ENCODE assay signal across 1 cellular context in the genomic region with DNA sequence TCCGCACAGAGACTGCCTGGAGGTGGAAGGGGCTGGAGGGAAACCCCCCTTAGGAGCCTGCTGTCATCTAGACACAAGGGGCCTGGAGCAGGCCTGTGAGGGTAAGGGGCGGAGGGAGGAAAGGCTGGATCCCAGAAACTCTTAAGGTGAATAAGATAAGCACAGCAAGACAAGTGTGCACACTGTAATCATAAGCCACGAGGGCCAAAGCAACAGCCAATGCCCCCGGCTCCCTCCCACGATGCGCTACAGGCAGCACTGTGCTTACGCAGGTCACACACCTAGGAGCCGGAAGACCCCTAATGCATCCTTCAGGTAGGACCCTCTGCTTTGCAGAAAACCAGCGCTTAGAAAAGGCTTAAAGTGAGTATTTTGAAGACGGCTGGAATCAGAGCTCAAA.
TF ChIP-seq lines count a peak whose summit lies in the region.

No MANE protein-coding gene starts in this region.

TF ChIP-seq in HepG2, 621 proteins besides CTCF, POLR2A, EP300 and RAD21 (continued from another document):
- TF ChIP-seq, protein P1, sequence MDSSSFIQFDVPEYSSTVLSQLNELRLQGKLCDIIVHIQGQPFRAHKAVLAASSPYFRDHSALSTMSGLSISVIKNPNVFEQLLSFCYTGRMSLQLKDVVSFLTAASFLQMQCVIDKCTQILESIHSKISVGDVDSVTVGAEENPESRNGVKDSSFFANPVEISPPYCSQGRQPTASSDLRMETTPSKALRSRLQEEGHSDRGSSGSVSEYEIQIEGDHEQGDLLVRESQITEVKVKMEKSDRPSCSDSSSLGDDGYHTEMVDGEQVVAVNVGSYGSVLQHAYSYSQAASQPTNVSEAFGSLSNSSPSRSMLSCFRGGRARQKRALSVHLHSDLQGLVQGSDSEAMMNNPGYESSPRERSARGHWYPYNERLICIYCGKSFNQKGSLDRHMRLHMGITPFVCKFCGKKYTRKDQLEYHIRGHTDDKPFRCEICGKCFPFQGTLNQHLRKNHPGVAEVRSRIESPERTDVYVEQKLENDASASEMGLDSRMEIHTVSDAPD (CRISPR knock-in tag; IDR thresholded peaks at IDR 0.05): 0 out of 2 replicates have a peak, but pooled peaks have one; percentile 6
- no peak for TF ChIP-seq HOXA5 (CRISPR knock-in tag; IDR thresholded peaks at IDR 0.05)
- no peak for TF ChIP-seq FOXK2 (IDR thresholded peaks at IDR 0.05)
- TF ChIP-seq, protein P2, sequence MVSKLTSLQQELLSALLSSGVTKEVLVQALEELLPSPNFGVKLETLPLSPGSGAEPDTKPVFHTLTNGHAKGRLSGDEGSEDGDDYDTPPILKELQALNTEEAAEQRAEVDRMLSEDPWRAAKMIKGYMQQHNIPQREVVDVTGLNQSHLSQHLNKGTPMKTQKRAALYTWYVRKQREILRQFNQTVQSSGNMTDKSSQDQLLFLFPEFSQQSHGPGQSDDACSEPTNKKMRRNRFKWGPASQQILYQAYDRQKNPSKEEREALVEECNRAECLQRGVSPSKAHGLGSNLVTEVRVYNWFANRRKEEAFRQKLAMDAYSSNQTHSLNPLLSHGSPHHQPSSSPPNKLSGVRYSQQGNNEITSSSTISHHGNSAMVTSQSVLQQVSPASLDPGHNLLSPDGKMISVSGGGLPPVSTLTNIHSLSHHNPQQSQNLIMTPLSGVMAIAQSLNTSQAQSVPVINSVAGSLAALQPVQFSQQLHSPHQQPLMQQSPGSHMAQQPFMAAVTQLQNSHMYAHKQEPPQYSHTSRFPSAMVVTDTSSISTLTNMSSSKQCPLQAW (CRISPR knock-in tag; IDR thresholded peaks at IDR 0.05): 0 out of 2 replicates have a peak, but pooled peaks have one; percentile 19
- TF ChIP-seq ZNF331 (CRISPR knock-in tag; IDR thresholded peaks at IDR 0.05): no peak
- TF ChIP-seq KLF12 (CRISPR knock-in tag; IDR thresholded peaks at IDR 0.05; ENCODE audit: borderline replicate concordance): no peak
- TF ChIP-seq ZNF678 (CRISPR knock-in tag; IDR thresholded peaks at IDR 0.05): no peak
- TF ChIP-seq ZNF879 (CRISPR knock-in tag; IDR thresholded peaks at IDR 0.05): no peak
- no peak for TF ChIP-seq ZSCAN25 (CRISPR knock-in tag; IDR thresholded peaks at IDR 0.05)
TF ChIP-seq in HepG2: peak in this region for 3.
